ENCODE assay signal across 8 cellular contexts in genomic region chr10:32377458-32378370, GRCh38. TPM values are rescaled to one million over a fixed set of nuclear protein-coding genes. Genes with fewer than 3 reads are reported as not detected.
A peak's percentile ranks its signal among the peaks of the same experiment; 100 is the strongest.
DNase-seq lines count a peak whose midpoint lies in the region; ATAC-seq and TF ChIP-seq lines count a peak whose summit lies in the region.

No MANE protein-coding gene starts in this region.

- peak; percentile 28 for ATAC-seq in CD8-positive, alpha-beta T cell
- ATAC-seq in GM18858 (IDR thresholded peaks at IDR 0.05; ENCODE audit: unreplicated experiment) (peak; percentile 27), IMR-90 (ENCODE audit: low read depth) (peak; percentile 21), SK-N-SH treated with all-trans-retinoic acid at 6 μM for 48 hours (peak; percentile 47), HG02970 (IDR thresholded peaks at IDR 0.05; ENCODE audit: low FRiP score, unreplicated experiment) (no peak)

- peak overlapping the region; percentile 78 for H2BK5ac ChIP-seq in IMR-90 (ENCODE audit: low read depth, low read length, poor library complexity, severe bottlenecking)

- POLR2A ChIA-PET in CD8-positive, alpha-beta T cell (lab: Charles Lee) = interaction anchor here (0.6 to 3.2 kb wide), 17 partner anchors 8 to 632 kb away, joined by 3 to 41 read pairs (median 4); partner anchors contain the start of genes CCDC7, EPC1 and KIF5B
- POLR2A ChIA-PET in IMR-90 (lab: Charles Lee; ENCODE audit: unreplicated experiment) = no interaction called here

- in situ Hi-C loops in IMR-90 (cut with MboI; ENCODE audit: low sequenced_read_pairs) = no loop called here

- no TSS peak for BruUV-seq in IMR-90 (replicated peaks; lab: Mats Ljungman, UMichigan)

- H2BK120ac ChIP-seq in IMR-90 (ENCODE audit: low read depth, low read length) = peak overlapping the region; percentile 76

- H3K9me3 Mint-ChIP-seq in CD8-positive, alpha-beta T cell = peaks cover 5% of the 10 kb centered on the region
- H3K9me3 Mint-ChIP-seq in endodermal cell = no peaks in the 10 kb centered on the region

- H3K4me1 Mint-ChIP-seq in CD8-positive, alpha-beta T cell (ENCODE audit: low read depth) = peaks cover 33% of the 10 kb centered on the region
- peaks cover 3% of the 10 kb centered on the region for H3K4me1 Mint-ChIP-seq in endodermal cell

- peak overlapping the region; percentile 52; the same call in 1 of the 2 replicates for H3K23ac ChIP-seq in IMR-90 (ENCODE audit: low read depth, low read length)

- H3K9me1 ChIP-seq in IMR-90 (ENCODE audit: insufficient read depth, low read length) = peaks cover 2% of the 10 kb centered on the region

- peak overlapping the region; percentile 64 for H2AFZ ChIP-seq in IMR-90 (replicated peaks; ENCODE audit: low read length, poor library complexity)

- peak overlapping the region; percentile 9; the same call in 1 of the 2 replicates for H2BK20ac ChIP-seq in IMR-90 (ENCODE audit: low read depth, low read length)

- no peaks in the 10 kb centered on the region for H3K27me3 ChIP-seq in CD8-positive, alpha-beta T cell (ENCODE audit: insufficient read depth, low read length)
- H3K27me3 ChIP-seq in IMR-90 (ENCODE audit: control insufficient read depth, insufficient read depth, low read length) (no peaks in the 10 kb centered on the region), endodermal cell (ENCODE audit: control insufficient read depth, insufficient read depth, low read length, poor library complexity, severe bottlenecking) (no peaks in the 10 kb centered on the region), mononuclear cell (ENCODE audit: insufficient read depth, low read length) (no peaks in the 10 kb centered on the region), vagina (no peaks in the 10 kb centered on the region)

- H3K4ac ChIP-seq in IMR-90 (ENCODE audit: low read depth, low read length) = peak overlapping the region; percentile 54; the same call in 1 of the 2 replicates

- H2BK15ac ChIP-seq in IMR-90 (ENCODE audit: low read depth, low read length) = no peak overlapping the region

- intact Hi-C loops in CD8-positive, alpha-beta T cell (cut with DNase I, micrococcal nuclease) = loop anchor here (1.0 to 10.0 kb wide), 12 partner anchors 8 to 1673 kb away; partner anchors contain the start of genes ITGB1 (in 2 of the 2), KIF5B (in 2 of the 2) and CCDC7 (in 1 of the 2)
- intact Hi-C loops in IMR-90 (cut with micrococcal nuclease) (loop anchor here (1.0 to 2.0 kb wide), 3 partner anchors 41 to 627 kb away; partner anchors contain the start of gene CCDC7), vagina (cut with DNase I) (loop anchor here (10.0 kb wide), 1 partner anchor 323 kb away; the partner anchor contains the start of gene KIF5B)

- peak overlapping the region; percentile 95 for H3K14ac ChIP-seq in IMR-90 (replicated peaks; ENCODE audit: low read depth, low read length)

- H3K4me3 Mint-ChIP-seq in CD8-positive, alpha-beta T cell = no peak overlapping the region
- H3K4me3 Mint-ChIP-seq in endodermal cell = no peak overlapping the region

- TF ChIP-seq RAD21 in IMR-90 (IDR thresholded peaks at IDR 0.05; ENCODE audit: low read length) = no peak

- peak in 4 of 7 experiments; percentile 10 to 53 (median 24) for DNase-seq in CD8-positive, alpha-beta T cell
- DNase-seq in IMR-90 = peak; percentile 45
- DNase-seq in endodermal cell = no peak
- DNase-seq in vagina (ENCODE audit: extremely low spot score in 2 of 2) = no peak

- dilution Hi-C loops in IMR-90 (cut with HindIII; ENCODE audit: low sequenced_read_pairs, unreplicated experiment) = no loop called here

- H4K8ac ChIP-seq in IMR-90 (ENCODE audit: low read depth in 2 of 2, low read length in 2 of 2) = peak overlapping the region in 1 of 2 experiments; percentile 79; a peak in 2 of 4 replicates

- CTCF ChIA-PET in CD8-positive, alpha-beta T cell (lab: Charles Lee) = interaction anchor here (1.0 to 2.4 kb wide), 7 partner anchors 10 to 122 kb away, joined by 3 to 15 read pairs (median 5); partner anchors contain the start of gene CCDC7
- CTCF ChIA-PET in IMR-90 (lab: Yijun Ruan, JAX) = interaction anchor here (0.6 to 1.5 kb wide), 6 partner anchors 10 to 1150 kb away, joined by 3 to 7 read pairs (median 3); no protein-coding TSS in a partner anchor

- 0 out of 2 replicates have a peak overlapping the region, but pooled peaks have one; percentile 4 for H4K91ac ChIP-seq in IMR-90 (ENCODE audit: insufficient read depth, low read depth, low read length)

- H3K27ac ChIP-seq in CD8-positive, alpha-beta T cell (ENCODE audit: low read depth, low read length) = peak overlapping the region; percentile 72
- H3K27ac ChIP-seq in IMR-90 (ENCODE audit: insufficient read depth, low read length) (peak overlapping the region; percentile 33; the same call in 1 of the 2 replicates), endodermal cell (ENCODE audit: low read depth, low read length) (peak overlapping the region; percentile 67), vagina (peak overlapping the region; percentile 84)

- peak; percentile 32 for TF ChIP-seq CTCF in CD8-positive, alpha-beta T cell (IDR thresholded peaks at IDR 0.05)
- peak; percentile 40; the same call in 1 of the 2 replicates for TF ChIP-seq CTCF in IMR-90 (conservative IDR thresholded peaks at IDR 0.05; ENCODE audit: low read depth, low read length)
- peak; percentile 49 for TF ChIP-seq CTCF in endodermal cell (conservative IDR thresholded peaks at IDR 0.05)
- TF ChIP-seq CTCF in vagina (IDR thresholded peaks at IDR 0.05) = peak in 1 of 3 experiments; percentile 29

- H3K27ac Mint-ChIP-seq in CD8-positive, alpha-beta T cell = no peak overlapping the region
- H3K27ac Mint-ChIP-seq in endodermal cell = no peak overlapping the region

- H3K79me1 ChIP-seq in IMR-90 (ENCODE audit: low read depth in 1 of 2, low read length in 2 of 2) = peaks cover 7 to 17% of the 10 kb centered on the region in 2 experiments; a peak in 3 of 4 replicates

- H3K18ac ChIP-seq in IMR-90 (ENCODE audit: low read depth, low read length) = 0 out of 2 replicates have a peak overlapping the region, but pooled peaks have one; percentile 74

- TF ChIP-seq POLR2A in IMR-90 (IDR thresholded peaks at IDR 0.05; ENCODE audit: low read depth, low read length) (no peak), vagina (IDR thresholded peaks at IDR 0.05) (no peak)

- no peak overlapping the region for H4K5ac ChIP-seq in IMR-90 (ENCODE audit: low read depth, low read length)

- no peaks in the 10 kb centered on the region for H3K36me3 ChIP-seq in CD8-positive, alpha-beta T cell (ENCODE audit: insufficient read depth, low read length)
- H3K36me3 ChIP-seq in IMR-90 (ENCODE audit: control insufficient read depth, insufficient read depth, low read length) (no peaks in the 10 kb centered on the region), endodermal cell (ENCODE audit: control insufficient read depth, insufficient read depth, low read length) (no peaks in the 10 kb centered on the region), vagina (no peaks in the 10 kb centered on the region)

- peaks cover 5% of the 10 kb centered on the region for H3K36me3 Mint-ChIP-seq in CD8-positive, alpha-beta T cell
- H3K36me3 Mint-ChIP-seq in endodermal cell (ENCODE audit: low read depth) = no peaks in the 10 kb centered on the region

- H3K9ac ChIP-seq in IMR-90 (ENCODE audit: low read depth, low read length) = peak overlapping the region; percentile 78
- H3K9ac ChIP-seq in endodermal cell (ENCODE audit: extremely low read depth, low read length, poor library complexity, severe bottlenecking) = peak overlapping the region; percentile 69

- peak overlapping the region; percentile 85; the same call in 1 of the 2 replicates for H3K4me2 ChIP-seq in IMR-90 (ENCODE audit: low read depth, low read length)

- H3K56ac ChIP-seq in IMR-90 (ENCODE audit: extremely low read depth, insufficient read depth, low read length) = peak overlapping the region; percentile 60

- 0 out of 2 replicates have a peak overlapping the region, but pooled peaks have one; percentile 6 for H2AK5ac ChIP-seq in IMR-90 (ENCODE audit: low read depth, low read length)

- H3K4me1 ChIP-seq in CD8-positive, alpha-beta T cell (ENCODE audit: insufficient read depth, low read length) = peaks cover 25% of the 10 kb centered on the region
- H3K4me1 ChIP-seq in IMR-90 (ENCODE audit: control insufficient read depth, insufficient read depth, low read length) (0 out of 2 replicates have a peak, but pooled peaks cover 1% of the 10 kb centered on the region), endodermal cell (ENCODE audit: control insufficient read depth, insufficient read depth, low read length) (no peaks in the 10 kb centered on the region), mononuclear cell (ENCODE audit: insufficient read depth, low read length) (peaks cover 9% of the 10 kb centered on the region), vagina (peaks cover 22% of the 10 kb centered on the region)

- no peaks in the 10 kb centered on the region for H3K27me3 Mint-ChIP-seq in CD8-positive, alpha-beta T cell (ENCODE audit: low read depth)
- no peaks in the 10 kb centered on the region for H3K27me3 Mint-ChIP-seq in endodermal cell (ENCODE audit: insufficient read depth)

- H3K9me3 ChIP-seq in CD8-positive, alpha-beta T cell (ENCODE audit: low read length) = no peaks in the 10 kb centered on the region
- H3K9me3 ChIP-seq in IMR-90 (ENCODE audit: control insufficient read depth, insufficient read depth, low read length) = no peaks in the 10 kb centered on the region
- H3K9me3 ChIP-seq in endodermal cell (ENCODE audit: control insufficient read depth, low read length) = no peaks in the 10 kb centered on the region
- H3K9me3 ChIP-seq in mononuclear cell (ENCODE audit: low read depth, low read length) = no peaks in the 10 kb centered on the region
- no peaks in the 10 kb centered on the region for H3K9me3 ChIP-seq in vagina

- no peak overlapping the region for H2AK9ac ChIP-seq in IMR-90 (replicated peaks; ENCODE audit: low read depth, low read length, poor library complexity)

- peak overlapping the region; percentile 84 for H3K4me3 ChIP-seq in CD8-positive, alpha-beta T cell (ENCODE audit: low read depth, low read length)
- H3K4me3 ChIP-seq in IMR-90 (ENCODE audit: insufficient read depth, low read depth, low read length) (peak overlapping the region; percentile 62), endodermal cell (ENCODE audit: low read length) (peak overlapping the region; percentile 87), mononuclear cell (ENCODE audit: low read length) (peak overlapping the region; percentile 62), vagina (peak overlapping the region; percentile 60 to 72)

- WGBS in IMR-90 (ENCODE audit: extremely low coverage in 2 of 2, insufficient read length in 1 of 2), 2 experiments = no CpG with 5 or more reads among the region's 7 CpGs
- 0 to 6% methylated on average over 2 to 7 of the region's 7 CpGs for WGBS in endodermal cell (ENCODE audit: insufficient coverage in 1 of 2, insufficient read length in 1 of 2), 2 experiments

- H4K20me1 ChIP-seq in IMR-90 (ENCODE audit: insufficient read depth, low read length) = no peaks in the 10 kb centered on the region; the same call in 1 of the 2 replicates

RNA-seq across cellular contexts. Expression of gene EPC1, which starts 30.8 kb away (rescaled TPM):
- 100 to 1,000 TPM; 205 TPM for total RNA-seq in CD8-positive, alpha-beta T cell
- total RNA-seq in IMR-90 (2012; rRNA removed) (19.7 and 21.9 TPM in 2 replicates), endodermal cell (10 to 100 TPM; 27.9 to 40.3 TPM), mononuclear cell (194 TPM), vagina (54.5 TPM)
- 20.8 and 23.5 TPM in 2 replicates for polyA plus RNA-seq in IMR-90 (2012; rRNA removed)
- polyA plus RNA-seq in IMR-90 (2012; cell fraction: cytosol; rRNA removed) = 8.8 and 15.4 TPM in 2 replicates
- 32.6 and 102 TPM in 2 replicates for polyA plus RNA-seq in IMR-90 (2012; cell fraction: nucleus; rRNA removed; ENCODE audit: low replicate concordance)
- polyA plus RNA-seq in endodermal cell (2013, experiment 1 of 2) = 32.5 TPM
- 32.7 TPM for polyA plus RNA-seq in endodermal cell (2013, experiment 2 of 2)

Comparison
In these comparisons a context has a peak if more than half of its experiments do, and no peak if none do; other contexts are left out.
1. DNase-seq: peak in CD8-positive, alpha-beta T cell (4 of 7) and IMR-90 (single experiment); none in endodermal cell (single experiment) and vagina (0 of 2).
2. H3K27ac ChIP-seq: peak in every context shown above with its lines; median percentile 84 in vagina; 72 in CD8-positive, alpha-beta T cell; 67 in endodermal cell; 33 in IMR-90.
3. Peak in every context shown above with its lines, with median percentiles within 50 percentile points of each other: H3K4me3 ChIP-seq.